Comparison of ENCODE assay signal across 20 cellular contexts in the genomic region with DNA sequence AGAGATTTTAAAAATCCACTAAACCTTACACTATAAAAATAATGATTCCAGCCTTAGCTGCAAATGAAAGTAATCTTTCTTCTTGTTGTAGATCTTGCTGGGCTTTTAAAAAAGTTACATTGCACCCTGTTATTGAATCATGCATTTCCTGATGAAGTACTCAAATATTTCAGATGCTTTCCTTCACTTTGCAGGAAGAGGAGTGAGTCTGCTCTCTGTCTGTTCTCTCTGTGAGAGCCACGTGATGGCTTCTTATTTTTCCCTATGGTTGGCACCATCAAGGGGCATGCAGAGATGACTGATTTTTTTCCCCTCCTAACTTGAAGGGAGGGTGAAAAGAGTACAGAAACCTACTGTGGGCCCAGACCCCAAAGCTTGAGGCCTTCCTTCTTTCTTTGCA.
DNase-seq lines count a peak whose midpoint lies in the region; ATAC-seq lines count a peak whose summit lies in the region.
"Had no signal": no experiment of that assay in that cellular context is flagged by ENCODE, and none has a peak within 500 bp of the region (broad histone marks: within the 10 kb centered on the region; RNA-seq: fewer than 3 reads in every experiment).

No MANE protein-coding gene starts in this region.

- intact Hi-C loops in left ventricle myocardium superior (cut with micrococcal nuclease) (no loop called here), Right ventricle myocardium inferior (cut with DNase I) (no loop called here)

- ATAC-seq in left ventricle myocardium superior (peak; percentile 22), Right ventricle myocardium inferior (no peak), GM18520 (IDR thresholded peaks at IDR 0.05; ENCODE audit: unreplicated experiment) (no peak), HG03342 (IDR thresholded peaks at IDR 0.05; ENCODE audit: unreplicated experiment) (no peak)
- ATAC-seq: A549, HCT116, right lobe of liver, WTC11 had no signal

- DNase-seq in left ventricle myocardium superior = no peak
- no peak for DNase-seq in Right ventricle myocardium inferior (ENCODE audit: missing footprints)
- DNase-seq in amniotic epithelial cell (ENCODE audit: low read depth) = peak; percentile 34
- DNase-seq in fibroblast of peridontal ligament (ENCODE audit: extremely low read depth) = peak; percentile 1
- DNase-seq in renal cortical epithelial cell (ENCODE audit: low read depth) = peak; percentile 1
- DNase-seq in nucleus accumbens (lab: John Stamatoyannopoulos, UW) = no peak
- DNase-seq: activated CD4-positive, alpha-beta T cell treated with anti-CD3 and anti-CD28 coated beads, Interleukin-2, amount 50 U/mL, for 4 hours; activated CD8-positive, alpha-beta memory T cell treated with anti-CD3 and anti-CD28 coated beads, Interleukin-2, amount 50 U/mL, for 48 hours; foreskin melanocyte; mesendoderm; NCI-H1694; NCI-H526; ovary; right lobe of liver; SK-N-SH had no signal

Comparison
In these comparisons a context has a peak if more than half of its experiments do, and no peak if none do; other contexts are left out.
1. DNase-seq: peak in amniotic epithelial cell (single experiment), fibroblast of peridontal ligament (single experiment) and renal cortical epithelial cell (single experiment); none in left ventricle myocardium superior (single experiment), Right ventricle myocardium inferior (single experiment) and nucleus accumbens (0 of 56).